8 cellular contexts compared by ENCODE assay signal in the genomic region with DNA sequence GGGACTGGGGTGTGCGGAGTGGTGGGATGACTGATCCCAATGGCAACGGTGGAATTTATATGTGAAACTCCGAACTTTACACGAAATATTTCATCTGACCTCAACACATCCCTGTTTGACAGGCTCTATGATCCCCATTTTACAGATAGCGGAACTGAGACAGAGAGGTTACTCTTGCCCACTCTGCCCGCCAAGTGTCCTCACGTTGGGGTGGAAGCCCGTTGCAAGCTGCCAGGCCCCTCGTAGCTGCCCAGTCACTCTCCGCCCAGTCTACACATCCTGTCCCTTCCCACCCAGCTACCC. TPM values are rescaled to one million over a fixed set of nuclear protein-coding genes. Genes with fewer than 3 reads are reported as not detected.
DNase-seq lines count a peak whose midpoint lies in the region; ATAC-seq and TF ChIP-seq lines count a peak whose summit lies in the region.

No MANE protein-coding gene starts in this region.

- TF ChIP-seq CTCF in heart right ventricle (IDR thresholded peaks at IDR 0.05) (no peak), astrocyte of the spinal cord (IDR thresholded peaks at IDR 0.05; ENCODE audit: low read depth, low read length) (no peak), upper lobe of right lung (IDR thresholded peaks at IDR 0.05) (no peak)

- H4K91ac ChIP-seq in mesenchymal stem cell (ENCODE audit: low read length) = peak overlapping the region; percentile 92

- H3K27ac ChIP-seq in heart right ventricle = peak overlapping the region in 1 of 10 donors; percentile 66
- H3K27ac ChIP-seq in mesenchymal stem cell (ENCODE audit: low read length, poor library complexity, severe bottlenecking) = no peak overlapping the region
- H3K27ac ChIP-seq in upper lobe of right lung = peak overlapping the region; percentile 24

- no peaks in the 10 kb centered on the region for H3K9me3 ChIP-seq in heart right ventricle
- peaks cover 4% of the 10 kb centered on the region for H3K9me3 ChIP-seq in mesenchymal stem cell (ENCODE audit: control insufficient read depth, low read length)
- H3K9me3 ChIP-seq in upper lobe of right lung = no peaks in the 10 kb centered on the region

- H3K4ac ChIP-seq in mesenchymal stem cell (ENCODE audit: low read depth in 1 of 2, low read length in 2 of 2) = peak overlapping the region; percentile 75 to 93

- H3K4me3 ChIP-seq in heart right ventricle (peak overlapping the region; percentile 19 to 69 (median 56)), astrocyte of the spinal cord (ENCODE audit: low read depth, low read length) (peak overlapping the region; percentile 61), mesenchymal stem cell (ENCODE audit: insufficient read depth in 1 of 2, low read depth in 1 of 2, low read length in 2 of 2) (peak overlapping the region; percentile 58 to 92), upper lobe of right lung (peak overlapping the region; percentile 61)

- H3K36me3 ChIP-seq in heart right ventricle (no peaks in the 10 kb centered on the region), mesenchymal stem cell (ENCODE audit: control insufficient read depth in 1 of 2, insufficient read depth in 2 of 2, low read depth in 1 of 2, low read length in 2 of 2) (no peaks in the 10 kb centered on the region), upper lobe of right lung (no peaks in the 10 kb centered on the region)

- peak overlapping the region in 1 of 2 experiments; percentile 87 for H3K14ac ChIP-seq in mesenchymal stem cell (ENCODE audit: low read length in 2 of 2)

- H3K9ac ChIP-seq in mesenchymal stem cell (ENCODE audit: low read length) = no peak overlapping the region

- H3K4me1 ChIP-seq in heart right ventricle (peaks cover 0 to 46% (median 10%) of the 10 kb centered on the region in 9 donors), mesenchymal stem cell (ENCODE audit: control insufficient read depth, insufficient read depth, low read depth, low read length) (peaks cover 27% of the 10 kb centered on the region), upper lobe of right lung (peaks cover 35% of the 10 kb centered on the region)

- intact Hi-C loops in heart right ventricle (cut with DNase I) = loop anchor here in 2 of 10 donors (5.0 to 10.0 kb wide), 3 partner anchors 46 to 93 kb away; no protein-coding TSS in a partner anchor
- intact Hi-C loops in cardiac septum (cut with DNase I) = no loop called here
- intact Hi-C loops in upper lobe of right lung (cut with DNase I) = no loop called here

- H3K23ac ChIP-seq in mesenchymal stem cell (ENCODE audit: low read length in 2 of 2) = no peak overlapping the region

- in situ Hi-C loops in astrocyte of the spinal cord (cut with HindIII; ENCODE audit: low sequenced_read_pairs) = no loop called here

- peaks cover 3% of the 10 kb centered on the region for H3K79me1 ChIP-seq in mesenchymal stem cell (replicated peaks; ENCODE audit: low read length, poor library complexity, severe bottlenecking)

- peak overlapping the region; percentile 96 for H4K8ac ChIP-seq in mesenchymal stem cell (ENCODE audit: low read length)

- DNase-seq in heart right ventricle = no peak
- no peak for DNase-seq in cardiac septum (ENCODE audit: low spot score)
- DNase-seq in astrocyte of the spinal cord (ENCODE audit: low read depth, low spot score) = no peak
- no peak for DNase-seq in mesenchymal stem cell
- DNase-seq in upper lobe of right lung = no peak
- DNase-seq in dedifferentiated amniotic fluid mesenchymal stem cell (ENCODE audit: extremely low spot score) = no peak

- H2BK120ac ChIP-seq in mesenchymal stem cell (ENCODE audit: low read depth, low read length) = no peak overlapping the region

- 63 to 73% methylated on average over 10 of the region's 10 CpGs for WGBS in heart right ventricle, 2 donors
- WGBS in mesenchymal stem cell = 85% methylated on average over 8 of the region's 10 CpGs

- peak overlapping the region; percentile 59 to 93 for H2BK12ac ChIP-seq in mesenchymal stem cell (ENCODE audit: low read length in 2 of 2)

- peak overlapping the region; percentile 93 for H2AFZ ChIP-seq in mesenchymal stem cell (ENCODE audit: low read depth, low read length)

- H3K4me2 ChIP-seq in mesenchymal stem cell (ENCODE audit: low read length, poor library complexity, severe bottlenecking) = peak overlapping the region; percentile 81

- peak in 1 of 8 donors; percentile 59 for ATAC-seq in heart right ventricle
- no peak for ATAC-seq in upper lobe of right lung
- no peak for ATAC-seq in GM21619 (IDR thresholded peaks at IDR 0.05; ENCODE audit: unreplicated experiment)
- no peak for ATAC-seq in GM19397 (IDR thresholded peaks at IDR 0.05; ENCODE audit: unreplicated experiment)

- H3K27me3 ChIP-seq in heart right ventricle (peaks cover 7 to 62% (median 37%) of the 10 kb centered on the region in 7 donors), mesenchymal stem cell (ENCODE audit: control insufficient read depth in 1 of 2, insufficient read depth in 1 of 2, low read length in 2 of 2) (peaks cover 0 to 46% of the 10 kb centered on the region in 2 experiments), upper lobe of right lung (no peaks in the 10 kb centered on the region)

- H2AK5ac ChIP-seq in mesenchymal stem cell (ENCODE audit: low read length, severe bottlenecking) = no peak overlapping the region

- no peak overlapping the region for H2BK15ac ChIP-seq in mesenchymal stem cell (ENCODE audit: low read depth, poor library complexity, severe bottlenecking)

- H3K18ac ChIP-seq in mesenchymal stem cell (ENCODE audit: low read depth in 1 of 2, low read length in 2 of 2) = peak overlapping the region; percentile 87 to 98

- no peak overlapping the region for H2BK5ac ChIP-seq in mesenchymal stem cell (ENCODE audit: low read depth, low read length, poor library complexity, severe bottlenecking)

RNA-seq across cellular contexts. Expression of gene NFE2L3, which starts 0.4 kb away (rescaled TPM):
- total RNA-seq in heart right ventricle (1 to 10 TPM in 5 of 10 donors, under 1 TPM in 5; 0.32 to 4.1 (median 1.1) TPM), cardiac septum (0.57 TPM), upper lobe of right lung (4.1 TPM)
- 1 to 10 TPM in 1 of 2 donors, under 1 TPM in 1; 0.80 to 2.1 TPM for polyA plus RNA-seq in heart right ventricle
- 17.7 TPM for polyA plus RNA-seq in mesenchymal stem cell (2013, experiment 1 of 2)
- polyA plus RNA-seq in mesenchymal stem cell (2013, experiment 2 of 2) = 17.2 TPM

RNA-seq across cellular contexts. Expression of gene HNRNPA2B1, which starts 48.9 kb away (rescaled TPM):
- total RNA-seq in heart right ventricle (100 to 1,000 TPM; 364 to 445 (median 398) TPM), cardiac septum (353 TPM), upper lobe of right lung (343 TPM)
- 100 to 1,000 TPM; 554 to 667 TPM for polyA plus RNA-seq in heart right ventricle
- 309 TPM for polyA plus RNA-seq in mesenchymal stem cell (2013, experiment 1 of 2)
- 309 TPM for polyA plus RNA-seq in mesenchymal stem cell (2013, experiment 2 of 2)

RNA-seq across cellular contexts. Expression of gene CBX3, which starts 49.9 kb away (rescaled TPM):
- total RNA-seq in heart right ventricle = 10 to 100 TPM; 49.0 to 72.6 (median 58.6) TPM
- polyA plus RNA-seq in heart right ventricle = 10 to 100 TPM; 55.0 to 60.6 TPM
- total RNA-seq in cardiac septum = 66.8 TPM
- 144 TPM for polyA plus RNA-seq in mesenchymal stem cell (2013, experiment 1 of 2)
- polyA plus RNA-seq in mesenchymal stem cell (2013, experiment 2 of 2) = 150 TPM
- total RNA-seq in upper lobe of right lung = 83.8 TPM
